In genomic region chr17:52759864-52760263, GRCh38 we compare ENCODE assay signal across 23 cellular contexts.
"Had no signal": no experiment of that assay in that cellular context is flagged by ENCODE, and none has a peak within 500 bp of the region (broad histone marks: within the 10 kb centered on the region; RNA-seq: fewer than 3 reads in every experiment).

No MANE protein-coding gene starts in this region.

- H3K36me3 ChIP-seq: gastrocnemius medialis, heart right ventricle, left lung, lower lobe of right lung had no signal

- H3K4me1 ChIP-seq: left lung, lower lobe of right lung had no signal

- DNase-seq: effector CD8-positive, alpha-beta T cell; effector memory CD8-positive, alpha-beta T cell; endodermal cell; erythroblast; foreskin fibroblast; foreskin melanocyte; gastrocnemius medialis; glutamatergic neuron; head of caudate nucleus; heart right ventricle; hippocampal formation; immature natural killer cell; islet precursor cell; kidney; kidney glomerular epithelial cell; left lung; left ventricle myocardium superior; lower lobe of right lung; mesenchymal stem cell; naive thymus-derived CD4-positive, alpha-beta T cell had no signal

- H3K4me3 ChIP-seq: coronary artery, gastrocnemius medialis, heart right ventricle, left lung, lower lobe of right lung had no signal

- ATAC-seq: effector memory CD8-positive, alpha-beta T cell; esophagus mucosa; gastrocnemius medialis; heart right ventricle; left lung; left ventricle myocardium superior; lower lobe of right lung; naive thymus-derived CD4-positive, alpha-beta T cell had no signal

- H3K27ac ChIP-seq: coronary artery, epithelial cell of prostate, gastrocnemius medialis, heart right ventricle, left lung, lower lobe of right lung had no signal

- H3K27me3 ChIP-seq: gastrocnemius medialis, heart right ventricle, left lung had no signal

- H3K9me3 ChIP-seq: gastrocnemius medialis, lower lobe of right lung had no signal
